In genomic region chr16:84821728-84822676, GRCh38 we compare ENCODE assay signal across 15 cellular contexts. TPM values are rescaled to one million over a fixed set of nuclear protein-coding genes. Genes with fewer than 3 reads are reported as not detected.
DNase-seq lines count a peak whose midpoint lies in the region; ATAC-seq and TF ChIP-seq lines count a peak whose summit lies in the region.
"Had no signal": no experiment of that assay in that cellular context is flagged by ENCODE, and none has a peak within 500 bp of the region (broad histone marks: within the 10 kb centered on the region; RNA-seq: fewer than 3 reads in every experiment).

No MANE protein-coding gene starts in this region.

- H3K4me1 ChIP-seq in left ventricle myocardium inferior = peaks cover 49% of the 10 kb centered on the region
- H3K4me1 ChIP-seq in gastrocnemius medialis = peaks cover 5 to 11% of the 10 kb centered on the region in 2 donors

- H3K9me3 ChIP-seq in AG04450 (ENCODE audit: control insufficient read depth, insufficient read depth, low read length) = no peaks in the 10 kb centered on the region; the same call in 1 of the 2 replicates
- no peaks in the 10 kb centered on the region for H3K9me3 ChIP-seq in left ventricle myocardium inferior (replicated peaks)
- no peaks in the 10 kb centered on the region for H3K9me3 ChIP-seq in gastrocnemius medialis

- no peak for TF ChIP-seq CTCF in AG04450 (IDR thresholded peaks at IDR 0.05; ENCODE audit: low read depth, low read length)
- no peak for TF ChIP-seq CTCF in brain (conservative IDR thresholded peaks at IDR 0.05)
- TF ChIP-seq CTCF in left ventricle myocardium inferior (IDR thresholded peaks at IDR 0.05; ENCODE audit: borderline replicate concordance) = no peak
- no peak for TF ChIP-seq CTCF in gastrocnemius medialis (IDR thresholded peaks at IDR 0.05 in 4 of 5, conservative IDR thresholded peaks at IDR 0.05 in 1 of 5)

- ATAC-seq in gastrocnemius medialis = peak; percentile 17 to 37
- ATAC-seq: stimulated activated naive CD8-positive, alpha-beta T cell treated with anti-CD3 and anti-CD28 coated beads, Interleukin-15, Interleukin-2, amounts not matched to agents 100 U/mL and 50 U/mL, for 24 hours had no signal

- no peak for DNase-seq in AG04450 (ENCODE audit: low read depth, low spot score)
- DNase-seq in left ventricle myocardium inferior = no peak
- peak in 1 of 2 donors; percentile 52 for DNase-seq in gastrocnemius medialis
- DNase-seq in activated T-helper 2 cell treated with anti-CD3 and anti-CD28 coated beads, Interferon-gamma antibody, Interleukin-2, Interleukin-4, amounts not matched to agents 10 μg/mL and 5 μg/mL and 100 μg/mL, durations not matched to agents 14 hours and 24 hours and 36 hours (ENCODE audit: low spot score) = no peak
- DNase-seq in LoVo (ENCODE audit: low spot score) = no peak
- DNase-seq in SIG-M5 treated with dmso at 0.1 percent for 504 hours (lab: John Stamatoyannopoulos, UW; ENCODE audit: unreplicated experiment) = no peak
- DNase-seq in iPS-NIHi7 (ENCODE audit: extremely low spot score) = no peak
- DNase-seq: ACHN; effector CD8-positive, alpha-beta T cell; Karpas-422; OCI-M1; stimulated activated CD4-positive, alpha-beta T cell treated with anti-CD3 and anti-CD28 coated beads, Interleukin-2, amount 100 ng/mL, for 48 hours; stimulated activated naive CD8-positive, alpha-beta T cell treated with anti-CD3 and anti-CD28 coated beads, Interleukin-15, Interleukin-2, amounts not matched to agents 100 U/mL and 50 U/mL, for 24 hours had no signal

- H3K27me3 Mint-ChIP-seq in brain = peaks cover 19% of the 10 kb centered on the region
- H3K27me3 Mint-ChIP-seq in activated T-helper 2 cell treated with anti-CD3 and anti-CD28 coated beads, Interferon-gamma antibody, Interleukin-2, Interleukin-4, amounts not matched to agents 10 μg/mL and 5 μg/mL and 100 μg/mL, durations not matched to agents 14 hours and 24 hours and 36 hours (ENCODE audit: low read depth) = peaks cover 33% of the 10 kb centered on the region
- H3K27me3 Mint-ChIP-seq: activated naive CD4-positive, alpha-beta T cell treated with anti-CD3 and anti-CD28 coated beads, Interleukin-2, amount 50 U/mL, for 24 hours had no signal

- H3K27ac ChIP-seq in AG04450 (ENCODE audit: low read depth, low read length) = no peak overlapping the region
- peak overlapping the region; percentile 83 for H3K27ac ChIP-seq in left ventricle myocardium inferior (replicated peaks)
- H3K27ac ChIP-seq in gastrocnemius medialis = peak overlapping the region; percentile 57 to 80 (median 77)

- peak overlapping the region in 2 of 5 experiments; percentile 11 to 48 for H3K27ac Mint-ChIP-seq in brain
- H3K27ac Mint-ChIP-seq in activated T-helper 2 cell treated with anti-CD3 and anti-CD28 coated beads, Interferon-gamma antibody, Interleukin-2, Interleukin-4, amounts not matched to agents 10 μg/mL and 5 μg/mL and 100 μg/mL, durations not matched to agents 14 hours and 24 hours and 36 hours = no peak overlapping the region
- H3K27ac Mint-ChIP-seq: activated naive CD4-positive, alpha-beta T cell treated with anti-CD3 and anti-CD28 coated beads, Interleukin-2, amount 50 U/mL, for 24 hours had no signal

- TF ChIP-seq POLR2A in gastrocnemius medialis (IDR thresholded peaks at IDR 0.05) = peak; percentile 22 to 50

- H3K36me3 ChIP-seq in left ventricle myocardium inferior (no peaks in the 10 kb centered on the region), gastrocnemius medialis (no peaks in the 10 kb centered on the region)

- H3K4me3 Mint-ChIP-seq in brain = peak overlapping the region in 3 of 5 experiments; percentile 22 to 90 (median 28)
- H3K4me3 Mint-ChIP-seq in activated T-helper 2 cell treated with anti-CD3 and anti-CD28 coated beads, Interferon-gamma antibody, Interleukin-2, Interleukin-4, amounts not matched to agents 10 μg/mL and 5 μg/mL and 100 μg/mL, durations not matched to agents 14 hours and 24 hours and 36 hours (ENCODE audit: low read depth) = no peak overlapping the region

- H3K9me3 Mint-ChIP-seq in brain = peaks cover 0 to 3% (median 0%) of the 10 kb centered on the region in 5 experiments
- no peaks in the 10 kb centered on the region for H3K9me3 Mint-ChIP-seq in activated T-helper 2 cell treated with anti-CD3 and anti-CD28 coated beads, Interferon-gamma antibody, Interleukin-2, Interleukin-4, amounts not matched to agents 10 μg/mL and 5 μg/mL and 100 μg/mL, durations not matched to agents 14 hours and 24 hours and 36 hours
- H3K9me3 Mint-ChIP-seq: activated naive CD4-positive, alpha-beta T cell treated with anti-CD3 and anti-CD28 coated beads, Interleukin-2, amount 50 U/mL, for 24 hours had no signal

- POLR2A ChIA-PET in AG04450 (lab: Yijun Ruan, JAX) = interaction anchor here (0.5 to 4.0 kb wide), 3 partner anchors 10 to 14 kb away, joined by 5 to 70 read pairs (median 21); no protein-coding TSS in a partner anchor

- intact Hi-C loops in left ventricle myocardium inferior (cut with micrococcal nuclease) (no loop called here), gastrocnemius medialis (cut with DNase I; ENCODE audit: low total_unique reads) (no loop called here)
- intact Hi-C loops in activated T-helper 2 cell treated with anti-CD3 and anti-CD28 coated beads, Interferon-gamma antibody, Interleukin-2, Interleukin-4, amounts not matched to agents 10 μg/mL and 5 μg/mL and 100 μg/mL, durations not matched to agents 14 hours and 24 hours and 36 hours (cut with micrococcal nuclease) = no loop called here

- CTCF ChIA-PET in AG04450 (lab: Charles Lee) = no interaction called here

- H3K36me3 Mint-ChIP-seq in brain = no peaks in the 10 kb centered on the region
- H3K36me3 Mint-ChIP-seq in activated T-helper 2 cell treated with anti-CD3 and anti-CD28 coated beads, Interferon-gamma antibody, Interleukin-2, Interleukin-4, amounts not matched to agents 10 μg/mL and 5 μg/mL and 100 μg/mL, durations not matched to agents 14 hours and 24 hours and 36 hours (ENCODE audit: low read depth) = no peaks in the 10 kb centered on the region
- H3K36me3 Mint-ChIP-seq: activated naive CD4-positive, alpha-beta T cell treated with anti-CD3 and anti-CD28 coated beads, Interleukin-2, amount 50 U/mL, for 24 hours had no signal

- H3K27me3 ChIP-seq in AG04450 (ENCODE audit: control insufficient read depth, insufficient read depth, low read length) = no peaks in the 10 kb centered on the region
- peaks cover 30% of the 10 kb centered on the region for H3K27me3 ChIP-seq in left ventricle myocardium inferior (ENCODE audit: low read depth)
- H3K27me3 ChIP-seq in gastrocnemius medialis = peaks cover 12 to 26% (median 23%) of the 10 kb centered on the region in 3 donors

- H3K4me1 Mint-ChIP-seq in brain = peaks cover 24% of the 10 kb centered on the region
- peaks cover 6% of the 10 kb centered on the region for H3K4me1 Mint-ChIP-seq in activated T-helper 2 cell treated with anti-CD3 and anti-CD28 coated beads, Interferon-gamma antibody, Interleukin-2, Interleukin-4, amounts not matched to agents 10 μg/mL and 5 μg/mL and 100 μg/mL, durations not matched to agents 14 hours and 24 hours and 36 hours (ENCODE audit: low read depth)

- in situ Hi-C loops in gastrocnemius medialis (cut with MboI; ENCODE audit: low sequenced_read_pairs in 4 of 4) = no loop called here

- H3K4me3 ChIP-seq in AG04450 (ENCODE audit: low read depth, low read length) (peak overlapping the region; percentile 90), left ventricle myocardium inferior (peak overlapping the region; percentile 76), gastrocnemius medialis (peak overlapping the region; percentile 58 to 71 (median 62))

RNA-seq across cellular contexts. Expression of gene CRISPLD2, which starts 2.2 kb away (rescaled TPM):
- polyA plus RNA-seq in AG04450 (2011; rRNA removed) (91.5 and 103 TPM in 2 replicates), brain (ENCODE audit: insufficient read depth, low read depth, low replicate concordance) (13.2 TPM)
- polyA minus RNA-seq in AG04450 (2011; rRNA and poly(A)+ RNA removed) = 186 and 231 TPM in 2 replicates
- total RNA-seq in left ventricle myocardium inferior (12.8 TPM), gastrocnemius medialis (10 to 100 TPM; 26.1 to 50.1 (median 39.0) TPM)
- total RNA-seq in activated T-helper 2 cell treated with anti-CD3 and anti-CD28 coated beads, Interferon-gamma antibody, Interleukin-2, Interleukin-4, amounts not matched to agents 10 μg/mL and 5 μg/mL and 100 μg/mL, durations not matched to agents 14 hours and 24 hours and 36 hours = 0.16 and 0.23 TPM in 2 replicates

Comparison
In these comparisons a context has a peak if more than half of its experiments do, and no peak if none do; other contexts are left out.
1. RNA of gene CRISPLD2, which starts 2.2 kb away (total RNA-seq): 26.1 to 50.1 TPM in gastrocnemius medialis and 12.8 TPM in left ventricle myocardium inferior (single experiment); 0.16 to 0.23 TPM in activated T-helper 2 cell treated with anti-CD3 and anti-CD28 coated beads, Interferon-gamma antibody, Interleukin-2, Interleukin-4, amounts not matched to agents 10 μg/mL and 5 μg/mL and 100 μg/mL, durations not matched to agents 14 hours and 24 hours and 36 hours; every median in the first group is over 10 times any median in the second.
2. Peak in every context shown above with its lines, with median percentiles within 50 percentile points of each other: H3K4me3 ChIP-seq.